In genomic region chr12:29908154-29908553, GRCh38 we compare ENCODE assay signal across 11 cellular contexts.
"Had no signal": no experiment of that assay in that cellular context is flagged by ENCODE, and none has a peak within 500 bp of the region (broad histone marks: within the 10 kb centered on the region; RNA-seq: fewer than 3 reads in every experiment).

No MANE protein-coding gene starts in this region.

- H3K36me3 ChIP-seq: HAP-1 had no signal

- H3K9ac ChIP-seq: GM23248 had no signal

- H3K4me1 ChIP-seq: HAP-1 had no signal

- H2AFZ ChIP-seq: GM23248, GM23338 had no signal

- DNase-seq: GM23248, GOT3, H7, H9, HCEC 1CT, HFFc6 had no signal

- H3K4me3 ChIP-seq: GM23248, GM23338, HAP-1 had no signal

- ATAC-seq: GM23338, HCT116 had no signal

- FAIRE-seq: H1, H54 had no signal

- H3K27ac ChIP-seq: GM23248 had no signal

- H3K9me3 ChIP-seq: HAP-1 had no signal

- H3K4me2 ChIP-seq: GM23338 had no signal
